ENCODE assay signal across 8 cellular contexts in the genomic region with DNA sequence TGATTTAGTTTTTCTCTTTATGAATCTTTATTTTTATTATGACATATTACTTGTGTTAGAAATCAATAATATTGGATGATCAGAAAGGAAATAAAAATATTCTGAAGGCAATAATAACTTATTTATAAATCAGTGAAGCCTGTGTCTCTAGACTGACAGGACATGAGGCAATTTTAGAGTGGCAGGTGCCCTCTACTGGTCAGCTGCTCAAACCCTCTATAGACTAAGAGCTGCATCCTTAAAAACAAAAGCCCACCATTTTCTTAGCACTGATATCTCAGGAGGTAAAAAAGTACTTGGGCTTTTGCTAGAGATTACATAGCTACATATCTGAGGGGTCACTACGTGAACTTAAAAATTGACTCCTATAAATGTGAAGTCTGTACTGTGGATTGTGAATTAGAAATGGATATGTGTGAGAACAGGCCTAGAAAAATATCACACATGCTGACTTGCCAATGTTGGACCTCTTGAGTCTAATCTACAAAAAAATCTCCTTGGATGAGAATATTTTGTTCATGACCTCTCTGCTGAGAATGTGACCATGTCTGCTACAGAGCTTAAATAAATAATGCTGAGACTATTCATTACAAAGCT.
DNase-seq lines count a peak whose midpoint lies in the region; ATAC-seq and TF ChIP-seq lines count a peak whose summit lies in the region.

No MANE protein-coding gene starts in this region.

- no peak overlapping the region for H3K4me3 ChIP-seq in AG10803 (ENCODE audit: low read length)

- CTCF ChIA-PET in HEK293T (lab: Yijun Ruan, JAX): interaction anchor here (0.6 to 1.1 kb wide), 4 partner anchors 136 to 681 kb away, joined by 3 read pairs; no protein-coding TSS in a partner anchor

- H3K9me3 Mint-ChIP-seq in osteocyte (ENCODE audit: unreplicated experiment): peaks cover 16% of the 10 kb centered on the region

- H3K27me3 Mint-ChIP-seq in osteocyte (ENCODE audit: unreplicated experiment): no peaks in the 10 kb centered on the region

- DNase-seq in AG10803 (ENCODE audit: low read depth) (peak; percentile 69), HEK293T (ENCODE audit: extremely low spot score) (peak; percentile 30), RPMI8226 (peak; percentile 42), fibroblast of gingiva (ENCODE audit: low read depth) (peak; percentile 48), osteocyte (ENCODE audit: extremely low spot score, unreplicated experiment) (no peak), NCI-H526 treated with DMSO at 0.1 percent for 48 hours (lab: John Stamatoyannopoulos, UW) (no peak)
- no peak for DNase-seq in activated effector memory CD4-positive, alpha-beta T cell treated with anti-CD3 and anti-CD28 coated beads, Interleukin-2, amount 50 U/mL, for 16 hours

- H3K4me3 Mint-ChIP-seq in osteocyte (ENCODE audit: unreplicated experiment): no peak overlapping the region

- peaks cover 4% of the 10 kb centered on the region for H3K36me3 Mint-ChIP-seq in osteocyte (ENCODE audit: unreplicated experiment)

- H3K4me1 Mint-ChIP-seq in osteocyte (ENCODE audit: unreplicated experiment): peaks cover 54% of the 10 kb centered on the region

- POLR2A ChIA-PET in HEK293T (lab: Yijun Ruan, JAX): no interaction called here

- no peak for ATAC-seq in HG02759 (IDR thresholded peaks at IDR 0.05; ENCODE audit: unreplicated experiment)

- H3K27ac Mint-ChIP-seq in osteocyte (ENCODE audit: unreplicated experiment): peak overlapping the region; percentile 87

- TF ChIP-seq CTCF in AG10803 (conservative IDR thresholded peaks at IDR 0.05; ENCODE audit: low read length) (peak; percentile 72), osteocyte (IDR thresholded peaks at IDR 0.05) (peak; percentile 84)

TF ChIP-seq in HEK293T, 16 proteins besides CTCF, POLR2A, EP300 and RAD21:
- TF ChIP-seq ZNF384 (IDR thresholded peaks at IDR 0.05) (no peak), BHLHE40 (IDR thresholded peaks at IDR 0.05; ENCODE audit: borderline replicate concordance) (no peak), FOXA1 (IDR thresholded peaks at IDR 0.05) (no peak), FOXK2 (IDR thresholded peaks at IDR 0.05) (no peak), CTBP1 (IDR thresholded peaks at IDR 0.05; ENCODE audit: borderline replicate concordance) (no peak), HDGF (IDR thresholded peaks at IDR 0.05; ENCODE audit: borderline replicate concordance) (no peak), TARDBP (IDR thresholded peaks at IDR 0.05) (no peak), L3MBTL2 (conservative IDR thresholded peaks at IDR 0.05) (no peak), NFRKB (IDR thresholded peaks at IDR 0.05) (no peak), ELF4 (IDR thresholded peaks at IDR 0.05) (no peak)

Comparison
In these comparisons a context has a peak if more than half of its experiments do, and no peak if none do; other contexts are left out.
1. DNase-seq: peak in AG10803 (single experiment), HEK293T (single experiment), RPMI8226 (single experiment) and fibroblast of gingiva (single experiment); none in osteocyte (single experiment), NCI-H526 treated with DMSO at 0.1 percent for 48 hours (single experiment) and activated effector memory CD4-positive, alpha-beta T cell treated with anti-CD3 and anti-CD28 coated beads, Interleukin-2, amount 50 U/mL, for 16 hours (single experiment).